8 cellular contexts compared by ENCODE assay signal in genomic region chr15:74725845-74726773, GRCh38. TPM values are rescaled to one million over a fixed set of nuclear protein-coding genes. Genes with fewer than 3 reads are reported as not detected.
DNase-seq lines count a peak whose midpoint lies in the region; ATAC-seq and TF ChIP-seq lines count a peak whose summit lies in the region.

No MANE protein-coding gene starts in this region.

- H3K27me3 Mint-ChIP-seq in CD4-positive, CD25-positive, alpha-beta regulatory T cell = peaks cover 46% of the 10 kb centered on the region
- peaks cover 4 to 22% (median 6%) of the 10 kb centered on the region in 3 donors for H3K27me3 Mint-ChIP-seq in immature natural killer cell (ENCODE audit: low read depth in 3 of 3)

- no peaks in the 10 kb centered on the region for H3K36me3 Mint-ChIP-seq in CD4-positive, CD25-positive, alpha-beta regulatory T cell
- no peaks in the 10 kb centered on the region for H3K36me3 Mint-ChIP-seq in immature natural killer cell

- no peaks in the 10 kb centered on the region for H3K9me3 Mint-ChIP-seq in CD4-positive, CD25-positive, alpha-beta regulatory T cell
- H3K9me3 Mint-ChIP-seq in immature natural killer cell = no peaks in the 10 kb centered on the region

- H3K27ac Mint-ChIP-seq in CD4-positive, CD25-positive, alpha-beta regulatory T cell = no peak overlapping the region
- H3K27ac Mint-ChIP-seq in immature natural killer cell = peak overlapping the region in 1 of 6 donors; percentile 50

- H3K4me1 ChIP-seq in CD4-positive, CD25-positive, alpha-beta regulatory T cell (ENCODE audit: control insufficient read depth, insufficient read depth, low read length, poor library complexity, severe bottlenecking) = peaks cover 11% of the 10 kb centered on the region

- peak overlapping the region; percentile 58 to 82 (median 78) for H3K4me3 Mint-ChIP-seq in CD4-positive, CD25-positive, alpha-beta regulatory T cell
- H3K4me3 Mint-ChIP-seq in immature natural killer cell = peak overlapping the region; percentile 53 to 80 (median 76)

- H3K9me3 ChIP-seq in CD4-positive, CD25-positive, alpha-beta regulatory T cell (ENCODE audit: control insufficient read depth in 2 of 2, low read length in 2 of 2) = no peaks in the 10 kb centered on the region

- DNase-seq in CD4-positive, CD25-positive, alpha-beta regulatory T cell = peak; percentile 21 to 75 (median 24)
- peak; percentile 90 for DNase-seq in H7
- DNase-seq in T-helper 1 cell = peak; percentile 11 to 67 (median 36)
- DNase-seq in astrocyte of the cerebellum (ENCODE audit: low read depth) = no peak
- DNase-seq in immature natural killer cell = peak; percentile 23 to 26 (median 24)
- peak; percentile 75 for DNase-seq in stimulated activated CD4-positive, alpha-beta T cell treated with anti-CD3 and anti-CD28 coated beads, Interleukin-15, amount 100 ng/mL, for 24 hours
- DNase-seq in HK-2 (ENCODE audit: unreplicated experiment) = no peak

- in situ Hi-C loops in astrocyte of the cerebellum (cut with HindIII; ENCODE audit: low sequenced_read_pairs) = no loop called here

- peaks cover 0 to 15% (median 4%) of the 10 kb centered on the region in 4 donors for H3K4me1 Mint-ChIP-seq in CD4-positive, CD25-positive, alpha-beta regulatory T cell
- H3K4me1 Mint-ChIP-seq in immature natural killer cell = peaks cover 9 to 12% of the 10 kb centered on the region in 2 donors

- H3K36me3 ChIP-seq in CD4-positive, CD25-positive, alpha-beta regulatory T cell (ENCODE audit: control insufficient read depth, insufficient read depth, low read length) = no peaks in the 10 kb centered on the region
- H3K36me3 ChIP-seq in H7 (replicated peaks; ENCODE audit: control insufficient read depth, insufficient read depth, low read length) = no peaks in the 10 kb centered on the region

- TF ChIP-seq CTCF in astrocyte of the cerebellum (IDR thresholded peaks at IDR 0.05; ENCODE audit: low read depth, low read length, missing control alignments) = no peak

- H3K27me3 ChIP-seq in CD4-positive, CD25-positive, alpha-beta regulatory T cell (ENCODE audit: control insufficient read depth, insufficient read depth, low read length) = no peaks in the 10 kb centered on the region
- peaks cover 30% of the 10 kb centered on the region for H3K27me3 ChIP-seq in H7 (ENCODE audit: control insufficient read depth, insufficient read depth, low read length)

- H3K4me3 ChIP-seq in CD4-positive, CD25-positive, alpha-beta regulatory T cell (ENCODE audit: low read depth, low read length) = peak overlapping the region; percentile 19
- H3K4me3 ChIP-seq in H7 (ENCODE audit: insufficient read depth, low read depth, low read length) (peak overlapping the region; percentile 61), astrocyte of the cerebellum (ENCODE audit: low read depth, low read length) (peak overlapping the region; percentile 35)

- ATAC-seq in CD4-positive, CD25-positive, alpha-beta regulatory T cell (ENCODE audit: low read depth in 2 of 2) = peak; percentile 53 to 54
- ATAC-seq in HG02973 (IDR thresholded peaks at IDR 0.05; ENCODE audit: unreplicated experiment) = no peak

- H3K27ac ChIP-seq in CD4-positive, CD25-positive, alpha-beta regulatory T cell (ENCODE audit: insufficient read depth, low read length, poor library complexity, severe bottlenecking) = no peak overlapping the region

RNA-seq across cellular contexts. Expression of gene CYP1A1, which starts 0.8 kb away (rescaled TPM):
- not detected for total RNA-seq in CD4-positive, CD25-positive, alpha-beta regulatory T cell
- not detected for polyA plus RNA-seq in CD4-positive, CD25-positive, alpha-beta regulatory T cell
- 0.45 and 0.78 TPM in 2 replicates for total RNA-seq in H7 (2014; rRNA removed; shearing (Covaris generic))
- polyA plus RNA-seq in immature natural killer cell = not detected

RNA-seq across cellular contexts. Expression of gene CYP1A2, which starts 22.5 kb away (rescaled TPM):
- total RNA-seq in CD4-positive, CD25-positive, alpha-beta regulatory T cell = not detected
- not detected for polyA plus RNA-seq in CD4-positive, CD25-positive, alpha-beta regulatory T cell
- total RNA-seq in H7 (2014; rRNA removed; shearing (Covaris generic)) = not detected in 2 replicates
- polyA plus RNA-seq in immature natural killer cell = not detected

RNA-seq across cellular contexts. Expression of gene EDC3, which starts 30.3 kb away (rescaled TPM):
- 22.3 TPM for total RNA-seq in CD4-positive, CD25-positive, alpha-beta regulatory T cell
- 10 to 100 TPM; 22.2 to 30.2 (median 26.8) TPM for polyA plus RNA-seq in CD4-positive, CD25-positive, alpha-beta regulatory T cell
- 9.4 and 9.7 TPM in 2 replicates for total RNA-seq in H7 (2014; rRNA removed; shearing (Covaris generic))
- 10 to 100 TPM; 17.4 to 30.4 (median 26.1) TPM for polyA plus RNA-seq in immature natural killer cell

RNA-seq across cellular contexts. Expression of gene CSK, which starts 55.8 kb away (rescaled TPM):
- total RNA-seq in CD4-positive, CD25-positive, alpha-beta regulatory T cell = 257 TPM
- 100 to 1,000 TPM; 131 to 151 (median 141) TPM for polyA plus RNA-seq in CD4-positive, CD25-positive, alpha-beta regulatory T cell
- total RNA-seq in H7 (2014; rRNA removed; shearing (Covaris generic)) = 31.8 and 34.8 TPM in 2 replicates
- 100 to 1,000 TPM in 1 of 3 donors, 10 to 100 TPM in 2; 94.0 to 180 (median 95.9) TPM for polyA plus RNA-seq in immature natural killer cell

Comparison
In these comparisons a context has a peak if more than half of its experiments do, and no peak if none do; other contexts are left out.
1. DNase-seq: peak in CD4-positive, CD25-positive, alpha-beta regulatory T cell (3 of 3), H7 (single experiment), T-helper 1 cell (5 of 5), immature natural killer cell (3 of 3) and stimulated activated CD4-positive, alpha-beta T cell treated with anti-CD3 and anti-CD28 coated beads, Interleukin-15, amount 100 ng/mL, for 24 hours (single experiment); none in astrocyte of the cerebellum (single experiment) and HK-2 (single experiment).
2. Peak in every context shown above with its lines, with median percentiles within 50 percentile points of each other: H3K4me3 ChIP-seq.